Comparison of ENCODE assay signal across 26 cellular contexts in genomic region chr6:80433010-80433665, GRCh38.
DNase-seq lines count a peak whose midpoint lies in the region; TF ChIP-seq lines count a peak whose summit lies in the region.
"Had no signal": no experiment of that assay in that cellular context is flagged by ENCODE, and none has a peak within 500 bp of the region (broad histone marks: within the 10 kb centered on the region; RNA-seq: fewer than 3 reads in every experiment).

No MANE protein-coding gene starts in this region.

- H3K4me1 ChIP-seq in adipocyte (ENCODE audit: control insufficient read depth, insufficient read depth, low read length) = peaks cover 30% of the 10 kb centered on the region
- H3K4me1 ChIP-seq in neuronal stem cell (ENCODE audit: control insufficient read depth in 2 of 2, insufficient read depth in 1 of 2, low read depth in 1 of 2, low read length in 2 of 2) = peaks cover 0 to 11% of the 10 kb centered on the region in 2 donors
- H3K4me1 ChIP-seq: body of pancreas had no signal

- H3K79me1 ChIP-seq in neuronal stem cell (ENCODE audit: low read depth, low read length) = no peaks in the 10 kb centered on the region

- no peak overlapping the region for H3K4me3 Mint-ChIP-seq in T-helper 2 cell treated with Interferon-gamma antibody and Interleukin-4, amounts not matched to agents 5 μg/mL and 100 μg/mL, for 36 hours
- H3K4me3 Mint-ChIP-seq: CD4-positive, alpha-beta T cell; stimulated activated naive CD8-positive, alpha-beta T cell treated with anti-CD3 and anti-CD28 coated beads, Interleukin-15, amount 100 ng/mL, for 72 hours had no signal

- no peak overlapping the region for H3K4ac ChIP-seq in neuronal stem cell (ENCODE audit: low read length)

- no CpG with 5 or more reads among the region's 10 CpGs for WGBS in neuronal stem cell (ENCODE audit: extremely low coverage in 2 of 2, insufficient read length in 2 of 2, insufficient replicate concordance in 1 of 2), 2 donors

- H2BK12ac ChIP-seq in neuronal stem cell (ENCODE audit: low read length) = no peak overlapping the region

- no peak overlapping the region for H3K27ac Mint-ChIP-seq in T-helper 2 cell treated with Interferon-gamma antibody and Interleukin-4, amounts not matched to agents 5 μg/mL and 100 μg/mL, for 36 hours
- H3K27ac Mint-ChIP-seq: CD4-positive, alpha-beta T cell; stimulated activated naive CD8-positive, alpha-beta T cell treated with anti-CD3 and anti-CD28 coated beads, Interleukin-15, amount 100 ng/mL, for 72 hours had no signal

- H3K36me3 Mint-ChIP-seq in T-helper 2 cell treated with Interferon-gamma antibody and Interleukin-4, amounts not matched to agents 5 μg/mL and 100 μg/mL, for 36 hours (ENCODE audit: low read depth) = no peaks in the 10 kb centered on the region

- H3K27me3 ChIP-seq in adipocyte (replicated peaks; ENCODE audit: control insufficient read depth, insufficient read depth, low read length) (no peaks in the 10 kb centered on the region), neuronal stem cell (ENCODE audit: control insufficient read depth in 3 of 3, insufficient read depth in 3 of 3, low read depth in 1 of 3, low read length in 3 of 3) (no peaks in the 10 kb centered on the region)
- H3K27me3 ChIP-seq: body of pancreas, dorsolateral prefrontal cortex, ovary had no signal

- H3K18ac ChIP-seq in neuronal stem cell (ENCODE audit: low read length) = peak overlapping the region; percentile 80

- TF ChIP-seq CTCF in RWPE1 (conservative IDR thresholded peaks at IDR 0.05; ENCODE audit: low read depth) = no peak

- POLR2A ChIA-PET in RWPE1 (lab: Yijun Ruan, JAX; ENCODE audit: low non-redundant PET) = no interaction called here

- CTCF ChIA-PET in RWPE1 (lab: Yijun Ruan, JAX) = no interaction called here

- no peak overlapping the region for H2AK5ac ChIP-seq in neuronal stem cell (ENCODE audit: low read depth, low read length)

- H3K9ac ChIP-seq in adipocyte (ENCODE audit: low read length) = peak overlapping the region; percentile 56
- H3K9ac ChIP-seq in neuronal stem cell (ENCODE audit: low read depth, low read length, poor library complexity) = no peak overlapping the region
- H3K9ac ChIP-seq: SK-N-SH had no signal

- no peak overlapping the region for H2BK15ac ChIP-seq in neuronal stem cell (ENCODE audit: low read length)

- no peaks in the 10 kb centered on the region for H3K4me1 Mint-ChIP-seq in T-helper 2 cell treated with Interferon-gamma antibody and Interleukin-4, amounts not matched to agents 5 μg/mL and 100 μg/mL, for 36 hours (ENCODE audit: low read depth)
- H3K4me1 Mint-ChIP-seq: stimulated activated naive CD8-positive, alpha-beta T cell treated with anti-CD3 and anti-CD28 coated beads, Interleukin-15, amount 100 ng/mL, for 72 hours had no signal

- DNase-seq in NCI-H748 (lab: John Stamatoyannopoulos, UW; ENCODE audit: unreplicated experiment) (peak; percentile 40), NCI-H748 treated with DMSO at 0.1 percent for 48 hours (lab: John Stamatoyannopoulos, UW) (no peak), adipocyte (ENCODE audit: low read depth) (no peak), islet precursor cell (peak; percentile 69), neuronal stem cell (ENCODE audit: low spot score) (no peak), SW480 (ENCODE audit: low spot score) (no peak), RWPE1 (ENCODE audit: low spot score) (no peak)
- no peak for DNase-seq in T-helper 2 cell treated with Interferon-gamma antibody and Interleukin-4, amounts not matched to agents 5 μg/mL and 100 μg/mL, for 36 hours (ENCODE audit: low spot score)
- DNase-seq: activated CD4-positive, alpha-beta T cell treated with anti-CD3 and anti-CD28 coated beads for 4 hours; activated CD8-positive, alpha-beta memory T cell treated with anti-CD3 and anti-CD28 coated beads for 24 hours; activated gamma-delta T cell; AML-193; body of pancreas; CD4-positive, alpha-beta T cell; dorsolateral prefrontal cortex; EL; mammary epithelial cell; NCI-H1092; NCI-H2029; ovary; SK-N-SH; stimulated activated CD4-positive, alpha-beta T cell treated with anti-CD3 and anti-CD28 coated beads, Interleukin-1b, Interleukin-23, amount 100 ng/mL, for 48 hours; stimulated activated CD8-positive, alpha-beta memory T cell treated with anti-CD3 and anti-CD28 coated beads, Interleukin-4, amount 100 ng/mL, for 48 hours; stimulated activated naive CD8-positive, alpha-beta T cell treated with anti-CD3 and anti-CD28 coated beads, Interleukin-15, amount 100 ng/mL, for 72 hours; T-helper 2 cell had no signal

- H2AFZ ChIP-seq in neuronal stem cell (ENCODE audit: low read length) = peak overlapping the region; percentile 62

- H4K8ac ChIP-seq in neuronal stem cell (ENCODE audit: low read depth, low read length) = no peak overlapping the region

- no peaks in the 10 kb centered on the region for H3K36me3 ChIP-seq in adipocyte (ENCODE audit: control insufficient read depth, insufficient read depth, low read length, severe bottlenecking)
- no peaks in the 10 kb centered on the region for H3K36me3 ChIP-seq in neuronal stem cell (replicated peaks in 1 of 2; ENCODE audit: control insufficient read depth in 2 of 2, insufficient read depth in 2 of 2, low read length in 2 of 2)
- H3K36me3 ChIP-seq: ovary had no signal

- H3K27ac ChIP-seq in neuronal stem cell (replicated peaks; ENCODE audit: low read length) (peak overlapping the region; percentile 33), RWPE1 (no peak overlapping the region)
- H3K27ac ChIP-seq: body of pancreas, dorsolateral prefrontal cortex, ovary had no signal

- H3K27me3 Mint-ChIP-seq in T-helper 2 cell treated with Interferon-gamma antibody and Interleukin-4, amounts not matched to agents 5 μg/mL and 100 μg/mL, for 36 hours (ENCODE audit: low read depth) = no peaks in the 10 kb centered on the region
- H3K27me3 Mint-ChIP-seq: CD4-positive, alpha-beta T cell; stimulated activated naive CD8-positive, alpha-beta T cell treated with anti-CD3 and anti-CD28 coated beads, Interleukin-15, amount 100 ng/mL, for 72 hours had no signal

- H2BK5ac ChIP-seq in neuronal stem cell (ENCODE audit: low read length) = no peak overlapping the region

- H3K23ac ChIP-seq in neuronal stem cell (ENCODE audit: low read depth, low read length, poor library complexity) = no peak overlapping the region

- H3K9me3 ChIP-seq in adipocyte (ENCODE audit: control insufficient read depth, low read length) = no peaks in the 10 kb centered on the region
- H3K9me3 ChIP-seq in neuronal stem cell (replicated peaks in 1 of 2; ENCODE audit: control insufficient read depth in 2 of 2, insufficient read depth in 1 of 2, low read depth in 1 of 2, low read length in 2 of 2) = no peaks in the 10 kb centered on the region
- H3K9me3 ChIP-seq: ovary, SK-N-SH had no signal

- no peak overlapping the region for H4K91ac ChIP-seq in neuronal stem cell (ENCODE audit: low read depth, low read length, poor library complexity)

- H3K4me2 ChIP-seq in neuronal stem cell (ENCODE audit: insufficient read depth, low read length, poor library complexity, severe bottlenecking) = peak overlapping the region; percentile 23
- H3K4me2 ChIP-seq: SK-N-SH, smooth muscle cell had no signal

- H3K9me3 Mint-ChIP-seq in T-helper 2 cell treated with Interferon-gamma antibody and Interleukin-4, amounts not matched to agents 5 μg/mL and 100 μg/mL, for 36 hours = no peaks in the 10 kb centered on the region

- H3K14ac ChIP-seq in neuronal stem cell (ENCODE audit: low read length) = no peak overlapping the region

- H3K4me3 ChIP-seq in adipocyte (ENCODE audit: low read length) (no peak overlapping the region), neuronal stem cell (ENCODE audit: low read length in 2 of 2) (no peak overlapping the region)
- H3K4me3 ChIP-seq: body of pancreas, dorsolateral prefrontal cortex, ovary, smooth muscle cell had no signal

- no peak overlapping the region for H2BK120ac ChIP-seq in neuronal stem cell (ENCODE audit: low read depth, low read length)

Comparison
In these comparisons a context has a peak if more than half of its experiments do, and no peak if none do; other contexts are left out.
1. DNase-seq: peak in NCI-H748 (single experiment) and islet precursor cell (single experiment); none in NCI-H748 treated with DMSO at 0.1 percent for 48 hours (single experiment), adipocyte (single experiment), neuronal stem cell (single experiment), SW480 (single experiment), T-helper 2 cell treated with Interferon-gamma antibody and Interleukin-4, amounts not matched to agents 5 μg/mL and 100 μg/mL, for 36 hours (single experiment) and RWPE1 (single experiment).